ENCODE assay signal across 8 cellular contexts in the genomic region with DNA sequence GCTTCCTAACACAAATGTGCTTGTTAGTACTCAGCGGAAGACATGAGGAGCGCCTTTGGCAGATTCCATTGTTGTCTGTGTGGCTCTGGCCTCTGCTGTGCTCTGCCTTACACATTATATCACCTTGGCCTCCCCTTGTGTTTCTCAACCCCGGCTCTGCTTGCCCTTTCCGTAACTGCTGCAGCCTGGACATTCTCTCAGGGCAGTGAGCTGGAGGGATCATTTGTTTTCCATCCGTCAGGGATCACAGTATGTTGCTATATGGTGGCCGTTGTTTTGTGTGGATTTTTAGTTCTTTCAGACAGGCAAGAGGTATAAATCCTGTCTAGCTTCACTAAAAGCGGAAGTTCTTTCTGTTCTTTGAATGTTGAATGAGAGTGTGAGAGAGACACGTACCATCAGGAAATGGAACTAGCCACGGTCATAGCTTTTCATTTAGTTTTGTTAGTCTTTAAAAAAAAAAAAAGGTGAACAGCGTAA.
DNase-seq lines count a peak whose midpoint lies in the region; ATAC-seq and TF ChIP-seq lines count a peak whose summit lies in the region.

No MANE protein-coding gene starts in this region.

- no peak for DNase-seq in CD8-positive, alpha-beta T cell
- DNase-seq in dermis microvascular lymphatic vessel endothelial cell (ENCODE audit: low read depth in 2 of 2) (peak; percentile 25 to 65), kidney glomerular epithelial cell (lab: John Stamatoyannopoulos, UW) (no peak), HT-29 (ENCODE audit: low spot score) (no peak), SW480 (ENCODE audit: low spot score) (no peak), lower lobe of right lung (no peak)

- H3K27me3 ChIP-seq in CD8-positive, alpha-beta T cell (ENCODE audit: insufficient read depth, low read length) = no peaks in the 10 kb centered on the region
- H3K27me3 ChIP-seq in lower lobe of right lung (ENCODE audit: low read depth) = no peaks in the 10 kb centered on the region

- TF ChIP-seq CTCF in CD8-positive, alpha-beta T cell (IDR thresholded peaks at IDR 0.05) = no peak
- no peak for TF ChIP-seq CTCF in lower lobe of right lung (IDR thresholded peaks at IDR 0.05)

- CTCF ChIA-PET in CD8-positive, alpha-beta T cell (lab: Charles Lee) = interaction anchor here (0.7 to 2.2 kb wide), 3 partner anchors 10 to 1021 kb away, joined by 3 to 7 read pairs (median 5); no protein-coding TSS in a partner anchor

- ATAC-seq in CD8-positive, alpha-beta T cell = peak; percentile 53
- ATAC-seq in GM19463 (IDR thresholded peaks at IDR 0.05; ENCODE audit: unreplicated experiment) (peak; percentile 61), HG03520 (IDR thresholded peaks at IDR 0.05; ENCODE audit: unreplicated experiment) (peak; percentile 63), lower lobe of right lung (no peak)

- H3K36me3 Mint-ChIP-seq in CD8-positive, alpha-beta T cell = peaks cover 29% of the 10 kb centered on the region

- H3K36me3 ChIP-seq in CD8-positive, alpha-beta T cell (ENCODE audit: insufficient read depth, low read length) = no peaks in the 10 kb centered on the region
- H3K36me3 ChIP-seq in lower lobe of right lung = no peaks in the 10 kb centered on the region

- POLR2A ChIA-PET in CD8-positive, alpha-beta T cell (lab: Charles Lee) = interaction anchor here (1.0 to 3.0 kb wide), 6 partner anchors 10 to 24 kb away, joined by 3 to 13 read pairs (median 6); no protein-coding TSS in a partner anchor

- peak overlapping the region; percentile 38 for H3K4me3 Mint-ChIP-seq in CD8-positive, alpha-beta T cell

- no peak overlapping the region for H3K4me3 ChIP-seq in CD8-positive, alpha-beta T cell (ENCODE audit: low read depth, low read length)
- no peak overlapping the region for H3K4me3 ChIP-seq in lower lobe of right lung

- peaks cover 9% of the 10 kb centered on the region for H3K9me3 ChIP-seq in CD8-positive, alpha-beta T cell (ENCODE audit: low read length)
- peaks cover 15% of the 10 kb centered on the region for H3K9me3 ChIP-seq in lower lobe of right lung

- peaks cover 48% of the 10 kb centered on the region for H3K4me1 Mint-ChIP-seq in CD8-positive, alpha-beta T cell (ENCODE audit: low read depth)

- H3K9me3 Mint-ChIP-seq in CD8-positive, alpha-beta T cell = peaks cover 17% of the 10 kb centered on the region

- H3K4me1 ChIP-seq in CD8-positive, alpha-beta T cell (ENCODE audit: insufficient read depth, low read length) = peaks cover 32% of the 10 kb centered on the region
- H3K4me1 ChIP-seq in lower lobe of right lung = peaks cover 20% of the 10 kb centered on the region

- intact Hi-C loops in CD8-positive, alpha-beta T cell (cut with DNase I, micrococcal nuclease) = no loop called here
- intact Hi-C loops in lower lobe of right lung (cut with DNase I) = no loop called here

- no peaks in the 10 kb centered on the region for H3K27me3 Mint-ChIP-seq in CD8-positive, alpha-beta T cell (ENCODE audit: low read depth)

- H3K27ac ChIP-seq in CD8-positive, alpha-beta T cell (ENCODE audit: low read depth, low read length) = no peak overlapping the region
- no peak overlapping the region for H3K27ac ChIP-seq in lower lobe of right lung

- H3K27ac Mint-ChIP-seq in CD8-positive, alpha-beta T cell = peak overlapping the region; percentile 84

Comparison
In these comparisons a context has a peak if more than half of its experiments do, and no peak if none do; other contexts are left out.
1. ATAC-seq: peak in CD8-positive, alpha-beta T cell (single experiment), GM19463 (single experiment) and HG03520 (single experiment); none in lower lobe of right lung (0 of 2).
2. DNase-seq: peak in dermis microvascular lymphatic vessel endothelial cell (2 of 2); none in CD8-positive, alpha-beta T cell (0 of 7), kidney glomerular epithelial cell (single experiment), HT-29 (single experiment), SW480 (single experiment) and lower lobe of right lung (single experiment).